Comparison of ENCODE assay signal across 30 cellular contexts in the genomic region with DNA sequence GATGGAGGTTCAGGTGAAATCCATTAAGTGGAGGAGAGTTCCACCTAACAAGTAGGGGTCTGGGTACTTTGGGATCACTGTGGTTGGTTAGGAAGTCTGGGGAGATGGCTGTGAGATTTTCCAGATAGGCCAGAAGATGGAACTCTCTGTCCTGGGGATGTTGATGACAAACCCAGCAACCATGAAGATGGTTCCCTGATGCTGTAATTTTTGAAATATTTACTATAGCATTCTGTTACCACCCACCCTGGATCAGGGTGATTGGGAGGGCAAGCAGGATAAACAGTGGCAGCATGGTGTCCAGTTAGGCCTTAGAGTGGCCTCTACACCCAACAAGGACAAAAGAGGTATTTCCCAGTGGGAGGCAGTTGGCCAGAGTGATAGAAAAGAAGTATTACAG. TPM values are rescaled to one million over a fixed set of nuclear protein-coding genes. Genes with fewer than 3 reads are reported as not detected.
"Had no signal": no experiment of that assay in that cellular context is flagged by ENCODE, and none has a peak within 500 bp of the region (broad histone marks: within the 10 kb centered on the region; RNA-seq: fewer than 3 reads in every experiment).

No MANE protein-coding gene starts in this region.

- H3K27ac Mint-ChIP-seq: activated CD4-positive, alpha-beta memory T cell treated with anti-CD3 and anti-CD28 coated beads, Interleukin-2, amount 10 ng/mL, durations not matched to agents 7 days and 5 days; activated CD4-positive, alpha-beta T cell treated with anti-CD3 and anti-CD28 coated beads, Interleukin-2, amount 10 ng/mL, durations not matched to agents 7 days and 5 days; activated naive CD8-positive, alpha-beta T cell; activated T-helper 17 cell treated with anti-CD3 and anti-CD28 coated beads, Interleukin-2, amount 50 U/mL, for 72 hours; effector memory CD8-positive, alpha-beta T cell; WTC11 had no signal

- H3K4me3 ChIP-seq: adrenal gland, esophagus muscularis mucosa, gastrocnemius medialis, heart left ventricle had no signal

- H3K4me3 Mint-ChIP-seq: activated CD4-positive, alpha-beta memory T cell treated with anti-CD3 and anti-CD28 coated beads, Interleukin-2, amount 10 ng/mL, durations not matched to agents 7 days and 5 days; activated CD4-positive, alpha-beta T cell treated with anti-CD3 and anti-CD28 coated beads, Interleukin-2, amount 10 ng/mL, durations not matched to agents 7 days and 5 days; activated naive CD8-positive, alpha-beta T cell; activated T-cell treated with anti-CD3 and anti-CD28 coated beads, Interleukin-2, amount 50 U/mL, for 4 hours; activated T-helper 17 cell treated with anti-CD3 and anti-CD28 coated beads, Interleukin-2, amount 50 U/mL, for 72 hours; central memory CD8-positive, alpha-beta T cell; effector memory CD8-positive, alpha-beta T cell; WTC11 had no signal

- H3K9me3 Mint-ChIP-seq: activated T-cell treated with anti-CD3 and anti-CD28 coated beads, Interleukin-2, amount 50 U/mL, for 4 hours; activated T-helper 17 cell treated with anti-CD3 and anti-CD28 coated beads, Interleukin-2, amount 50 U/mL, for 72 hours; effector memory CD8-positive, alpha-beta T cell had no signal

- H3K4me1 ChIP-seq: adrenal gland, esophagus muscularis mucosa, foreskin keratinocyte, gastrocnemius medialis had no signal

- H3K4me1 Mint-ChIP-seq: activated CD4-positive, alpha-beta memory T cell treated with anti-CD3 and anti-CD28 coated beads, Interleukin-2, amount 10 ng/mL, durations not matched to agents 7 days and 5 days; activated CD4-positive, alpha-beta T cell treated with anti-CD3 and anti-CD28 coated beads, Interleukin-2, amount 10 ng/mL, durations not matched to agents 7 days and 5 days; activated T-helper 17 cell treated with anti-CD3 and anti-CD28 coated beads, Interleukin-2, amount 50 U/mL, for 72 hours; central memory CD8-positive, alpha-beta T cell had no signal

- H3K36me3 Mint-ChIP-seq: activated naive CD8-positive, alpha-beta T cell had no signal

- H3K27me3 ChIP-seq: adrenal gland had no signal

- H3K9me3 ChIP-seq: adrenal gland, esophagus muscularis mucosa, gastrocnemius medialis, heart left ventricle had no signal

- H3K36me3 ChIP-seq: adrenal gland, brain microvascular endothelial cell, esophagus muscularis mucosa, gastrocnemius medialis, heart left ventricle had no signal

- H3K27ac ChIP-seq: adrenal gland, brain microvascular endothelial cell, esophagus muscularis mucosa, foreskin keratinocyte, gastrocnemius medialis, heart left ventricle, VCaP had no signal

- ATAC-seq: activated T-cell treated with anti-CD3 and anti-CD28 coated beads, Interleukin-2, amount 50 U/mL, for 4 hours; activated T-helper 17 cell treated with anti-CD3 and anti-CD28 coated beads, Interleukin-2, amount 50 U/mL, for 72 hours; effector memory CD8-positive, alpha-beta T cell; foreskin keratinocyte; gastrocnemius medialis; heart left ventricle; WTC11 had no signal

- DNase-seq: activated CD4-positive, alpha-beta memory T cell treated with anti-CD3 and anti-CD28 coated beads, Interleukin-2, amount 10 ng/mL, durations not matched to agents 7 days and 5 days; activated CD4-positive, alpha-beta T cell treated with anti-CD3 and anti-CD28 coated beads for 1 hour; activated CD4-positive, alpha-beta T cell treated with anti-CD3 and anti-CD28 coated beads for 4 hours; activated CD4-positive, alpha-beta T cell treated with anti-CD3 and anti-CD28 coated beads, Interleukin-2, amount 10 ng/mL, durations not matched to agents 7 days and 5 days; activated CD4-positive, alpha-beta T cell treated with anti-CD3 and anti-CD28 coated beads, Interleukin-2, amount 50 U/mL, for 4 hours; activated effector memory CD4-positive, alpha-beta T cell treated with Interleukin-2 at 50 U/mL for 16 hours; activated gamma-delta T cell treated with Interleukin-2 at 50 U/mL for 16 hours; activated naive CD4-positive, alpha-beta T cell treated with anti-CD3 and anti-CD28 coated beads, Interleukin-2, amount 50 U/mL, for 16 hours; activated naive CD4-positive, alpha-beta T cell treated with Interleukin-2 at 50 U/mL for 16 hours; activated T-cell treated with anti-CD3 and anti-CD28 coated beads, Interleukin-2, amount 50 U/mL, for 4 hours; adrenal gland; anterior cingulate cortex; brain microvascular endothelial cell; cortex of kidney; dermis blood vessel endothelial cell; effector CD4-positive, alpha-beta T cell; effector memory CD8-positive, alpha-beta T cell; erythroblast; foreskin keratinocyte; gastrocnemius medialis; glutamatergic neuron; heart left ventricle; T-helper 2 cell had no signal

RNA-seq across cellular contexts. Expression of a gene that starts 34.4 kb away (rescaled TPM):
- total RNA-seq: bronchial epithelial cell, foreskin keratinocyte had no signal
